25 cellular contexts compared by ENCODE assay signal in the genomic region with DNA sequence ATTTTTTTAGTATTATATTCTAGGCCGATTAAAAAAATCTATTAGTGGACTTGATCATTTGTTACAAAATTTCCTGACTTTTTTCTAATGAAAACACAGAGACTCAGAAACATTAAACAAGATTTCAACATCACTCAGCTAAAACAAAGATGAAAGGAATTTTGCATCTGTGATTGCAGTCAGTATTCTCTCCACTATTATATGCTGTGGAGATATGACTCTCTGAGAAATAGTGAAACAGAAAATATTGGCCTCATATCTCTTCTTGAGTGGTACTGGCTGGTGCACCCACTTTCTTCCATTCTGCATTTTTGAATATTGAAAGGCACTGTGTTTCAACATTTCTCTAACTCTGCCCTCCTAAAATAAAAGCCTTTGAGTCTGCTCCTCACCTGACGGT.
"Had no signal": no experiment of that assay in that cellular context is flagged by ENCODE, and none has a peak within 500 bp of the region (broad histone marks: within the 10 kb centered on the region; RNA-seq: fewer than 3 reads in every experiment).

No MANE protein-coding gene starts in this region.

- H3K27me3 ChIP-seq: ovary, right atrium auricular region, stomach, testis, thyroid gland, transverse colon, upper lobe of left lung, vagina had no signal

- H3K4me1 ChIP-seq: lower lobe of right lung, right atrium auricular region, stomach, testis, thyroid gland, transverse colon, upper lobe of left lung, vagina had no signal

- H3K27ac ChIP-seq: lower lobe of right lung, ovary, right atrium auricular region, skin epidermis, stomach, testis, thyroid gland, transverse colon, upper lobe of left lung, vagina had no signal

- ATAC-seq: left ventricle myocardium superior; lower lobe of right lung; natural killer cell; sciatic nerve; stimulated activated naive B cell treated with anti-CD40 and anti-IgM and Interleukin-4, amounts not matched to agents 10 μg/mL and 1 μg/mL and 100 μg/mL, for 72 hours; stimulated activated naive CD8-positive, alpha-beta T cell treated with anti-CD3 and anti-CD28 coated beads, Interleukin-15, Interleukin-2, amounts not matched to agents 100 U/mL and 50 U/mL, for 24 hours had no signal

- H3K9me3 ChIP-seq: lower lobe of right lung, ovary, right atrium auricular region, stomach, testis, thyroid gland, transverse colon, upper lobe of left lung, vagina had no signal

- H3K36me3 ChIP-seq: lower lobe of right lung, ovary, right atrium auricular region, stomach, thyroid gland, transverse colon, upper lobe of left lung, vagina had no signal

- DNase-seq: hippocampal formation; islet precursor cell; left ventricle myocardium superior; lower lobe of right lung; mammary epithelial cell; mesendoderm; naive B cell; natural killer cell; nephron progenitor cell; ovary; stimulated activated CD4-positive, alpha-beta T cell treated with anti-CD3 and anti-CD28 coated beads, Interleukin-12 subunit alpha, Interleukin-12 subunit beta, amount 100 ng/mL, for 4 hours; stimulated activated CD4-positive, alpha-beta T cell treated with anti-CD3 and anti-CD28 coated beads, Interleukin-15, amount 100 ng/mL, for 24 hours; stimulated activated CD4-positive, alpha-beta T cell treated with anti-CD3 and anti-CD28 coated beads, Interleukin-2, amount 100 ng/mL, for 24 hours; stimulated activated CD4-positive, alpha-beta T cell treated with anti-CD3 and anti-CD28 coated beads, Interleukin-4, amount 100 ng/mL, for 1 hour; stimulated activated naive B cell treated with anti-CD40 and anti-IgM and Interleukin-4, amounts not matched to agents 10 μg/mL and 1 μg/mL and 100 μg/mL, for 72 hours; stimulated activated naive CD8-positive, alpha-beta T cell treated with anti-CD3 and anti-CD28 coated beads, Interleukin-15, Interleukin-2, amounts not matched to agents 100 U/mL and 50 U/mL, for 24 hours; stomach; testis; thyroid gland; transverse colon; upper lobe of left lung had no signal

- H3K4me3 ChIP-seq: lower lobe of right lung, ovary, right atrium auricular region, skin epidermis, stomach, testis, thyroid gland, transverse colon, upper lobe of left lung, vagina had no signal
